In the genomic region with DNA sequence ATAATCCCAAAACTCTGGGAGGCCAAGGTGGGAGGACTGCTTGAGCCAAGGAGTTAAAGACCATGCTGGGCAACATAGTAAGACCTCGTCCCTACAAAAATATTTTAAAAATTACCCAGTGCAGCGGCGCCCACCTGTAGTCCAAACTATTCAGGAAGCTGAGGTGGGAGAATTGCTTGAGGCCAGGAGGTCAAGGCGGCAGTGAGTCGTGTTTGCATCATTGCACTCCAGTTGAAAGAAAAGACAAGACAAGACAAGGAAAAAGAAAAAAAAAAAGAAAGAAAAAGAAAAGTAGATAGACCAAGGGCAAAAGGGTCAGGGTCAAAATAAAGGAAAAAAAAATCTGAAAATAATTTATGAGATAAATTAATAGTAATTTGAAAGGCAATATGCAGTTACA, we compare ENCODE assay signal across 13 cellular contexts.
"Had no signal": no experiment of that assay in that cellular context is flagged by ENCODE, and none has a peak within 500 bp of the region (broad histone marks: within the 10 kb centered on the region; RNA-seq: fewer than 3 reads in every experiment).

No MANE protein-coding gene starts in this region.

- H3K4me3 Mint-ChIP-seq: activated naive CD8-positive, alpha-beta T cell treated with anti-CD3 and anti-CD28 coated beads for 36 hours; stimulated activated naive CD8-positive, alpha-beta T cell treated with anti-CD3 and anti-CD28 coated beads, Interleukin-15, amount 100 ng/mL, for 72 hours had no signal

- H3K27ac ChIP-seq: esophagus muscularis mucosa, heart left ventricle, skin epidermis, testis had no signal

- H3K27me3 ChIP-seq: esophagus muscularis mucosa, heart left ventricle, testis had no signal

- ATAC-seq: heart left ventricle; left ventricle myocardium superior; stimulated activated naive CD8-positive, alpha-beta T cell treated with anti-CD3 and anti-CD28 coated beads, Interleukin-15, amount 100 ng/mL, for 72 hours had no signal

- H3K9me3 ChIP-seq: esophagus muscularis mucosa, heart left ventricle, testis had no signal

- H3K27ac Mint-ChIP-seq: activated naive CD8-positive, alpha-beta T cell treated with anti-CD3 and anti-CD28 coated beads for 36 hours; stimulated activated naive CD8-positive, alpha-beta T cell treated with anti-CD3 and anti-CD28 coated beads, Interleukin-15, amount 100 ng/mL, for 72 hours had no signal

- H3K4me3 ChIP-seq: esophagus muscularis mucosa, heart left ventricle, skin epidermis, testis had no signal

- H3K27me3 Mint-ChIP-seq: activated naive CD8-positive, alpha-beta T cell treated with anti-CD3 and anti-CD28 coated beads for 36 hours; stimulated activated naive CD8-positive, alpha-beta T cell treated with anti-CD3 and anti-CD28 coated beads, Interleukin-15, amount 100 ng/mL, for 72 hours had no signal

- DNase-seq: activated CD4-positive, alpha-beta T cell treated with anti-CD3 and anti-CD28 coated beads, Interleukin-2, amount 50 U/mL, for 1 hour; activated CD4-positive, CD25-positive, alpha-beta regulatory T cell; activated naive CD8-positive, alpha-beta T cell treated with anti-CD3 and anti-CD28 coated beads for 36 hours; aorta; foreskin fibroblast; heart left ventricle; islet precursor cell; left ventricle myocardium superior; stimulated activated CD4-positive, alpha-beta T cell treated with anti-CD3 and anti-CD28 coated beads, Interleukin-4, amount 100 ng/mL, for 4 hours; stimulated activated naive CD8-positive, alpha-beta T cell treated with anti-CD3 and anti-CD28 coated beads, Interleukin-15, amount 100 ng/mL, for 72 hours; testis had no signal

- H3K9me3 Mint-ChIP-seq: activated naive CD8-positive, alpha-beta T cell treated with anti-CD3 and anti-CD28 coated beads for 36 hours; stimulated activated naive CD8-positive, alpha-beta T cell treated with anti-CD3 and anti-CD28 coated beads, Interleukin-15, amount 100 ng/mL, for 72 hours had no signal
